16 cellular contexts compared by ENCODE assay signal in genomic region chr3:48215876-48216275, GRCh38. TPM values are rescaled to one million over a fixed set of nuclear protein-coding genes. Genes with fewer than 3 reads are reported as not detected.
DNase-seq lines count a peak whose midpoint lies in the region; ATAC-seq and TF ChIP-seq lines count a peak whose summit lies in the region.
"Had no signal": no experiment of that assay in that cellular context is flagged by ENCODE, and none has a peak within 500 bp of the region (broad histone marks: within the 10 kb centered on the region; RNA-seq: fewer than 3 reads in every experiment).

No MANE protein-coding gene starts in this region.

- no peaks in the 10 kb centered on the region for H3K9me3 ChIP-seq in esophagus squamous epithelium
- no peaks in the 10 kb centered on the region for H3K9me3 ChIP-seq in lower lobe of right lung
- H3K9me3 ChIP-seq in spleen, result no peaks in the 10 kb centered on the region

- 48 to 49% methylated on average over 4 to 5 of the region's 5 CpGs for WGBS in esophagus squamous epithelium, 2 donors
- 59 to 74% (median 66%) methylated on average over 5 of the region's 5 CpGs for WGBS in spleen, 5 donors

- H3K4me3 ChIP-seq in esophagus squamous epithelium (no peak overlapping the region), lower lobe of right lung (peak overlapping the region; percentile 1), spleen (no peak overlapping the region)

- DNase-seq in DMS79 (lab: John Stamatoyannopoulos, UW) (peak; percentile 12), esophagus squamous epithelium (lab: John Stamatoyannopoulos, UW) (no peak), lower lobe of right lung (no peak), spleen (no peak), germinal center (ENCODE audit: low spot score) (no peak), T-helper 9 cell (no peak), NAMALWA (ENCODE audit: low spot score) (no peak)
- DNase-seq: activated naive CD4-positive, alpha-beta T cell treated with Interleukin-2 at 50 U/mL for 16 hours; erythroblast; H9; NCI-H2029; stimulated activated naive CD8-positive, alpha-beta T cell treated with anti-CD3 and anti-CD28 coated beads, Interleukin-15, amount 100 ng/mL, for 72 hours had no signal

- intact Hi-C loops in esophagus squamous epithelium (cut with DNase I), result no loop called here
- intact Hi-C loops in lower lobe of right lung (cut with DNase I), result no loop called here
- intact Hi-C loops in spleen (cut with DNase I; ENCODE audit: low total_unique reads), result no loop called here

- peak; percentile 82 for ATAC-seq in lower lobe of right lung
- ATAC-seq in HG03442 (IDR thresholded peaks at IDR 0.05; ENCODE audit: unreplicated experiment), result no peak
- ATAC-seq: stimulated activated naive CD8-positive, alpha-beta T cell treated with anti-CD3 and anti-CD28 coated beads, Interleukin-15, amount 100 ng/mL, for 72 hours had no signal

- TF ChIP-seq POLR2A in esophagus squamous epithelium (IDR thresholded peaks at IDR 0.05) (no peak), spleen (IDR thresholded peaks at IDR 0.05) (no peak)

- H3K4me1 ChIP-seq in esophagus squamous epithelium, result peaks cover 6 to 32% (median 27%) of the 10 kb centered on the region in 3 donors
- H3K4me1 ChIP-seq in lower lobe of right lung, result peaks cover 34% of the 10 kb centered on the region
- H3K4me1 ChIP-seq in spleen, result peaks cover 0 to 58% (median 20%) of the 10 kb centered on the region in 6 donors

- H3K27me3 ChIP-seq in esophagus squamous epithelium (no peaks in the 10 kb centered on the region), lower lobe of right lung (ENCODE audit: low read depth) (no peaks in the 10 kb centered on the region), spleen (replicated peaks in 1 of 7) (no peaks in the 10 kb centered on the region)

- no peaks in the 10 kb centered on the region for H3K36me3 ChIP-seq in esophagus squamous epithelium
- H3K36me3 ChIP-seq in lower lobe of right lung, result no peaks in the 10 kb centered on the region
- no peaks in the 10 kb centered on the region for H3K36me3 ChIP-seq in spleen

- peak overlapping the region; percentile 13 to 78 (median 76) for H3K27ac ChIP-seq in esophagus squamous epithelium
- H3K27ac ChIP-seq in lower lobe of right lung, result peak overlapping the region; percentile 31
- H3K27ac ChIP-seq in spleen, result peak overlapping the region in 6 of 8 donors; percentile 38 to 67 (median 48)

- TF ChIP-seq CTCF in esophagus squamous epithelium (IDR thresholded peaks at IDR 0.05) (no peak), lower lobe of right lung (IDR thresholded peaks at IDR 0.05) (no peak), spleen (IDR thresholded peaks at IDR 0.05 in 8 of 11, conservative IDR thresholded peaks at IDR 0.05 in 3 of 11) (no peak)

RNA-seq across cellular contexts. Expression of gene CAMP, which starts 7.4 kb away (rescaled TPM):
- under 1 TPM in 1 of 4 donors, not detected in 3; 0.76 TPM for total RNA-seq in esophagus squamous epithelium
- 2.3 TPM for total RNA-seq in lower lobe of right lung
- 10 to 100 TPM in 3 of 7 donors, 1 to 10 TPM in 4; 1.5 to 98.9 (median 7.3) TPM for total RNA-seq in spleen
- polyA plus RNA-seq in spleen, result 10 to 100 TPM; 14.1 to 26.1 (median 25.2) TPM
- total RNA-seq: activated CD8-positive, alpha-beta memory T cell treated with anti-CD3 and anti-CD28 coated beads for 36 hours; cerebellum; H9; SK-MEL-5 had no signal

RNA-seq across cellular contexts. Expression of gene ZNF589, which starts 25.0 kb away (rescaled TPM):
- total RNA-seq in esophagus squamous epithelium (10 to 100 TPM in 2 of 4 donors, 1 to 10 TPM in 2; 6.4 to 15.6 (median 10.8) TPM), lower lobe of right lung (23.8 TPM), spleen (10 to 100 TPM; 20.1 to 56.5 (median 46.0) TPM)
- polyA plus RNA-seq in spleen, result 10 to 100 TPM; 14.4 to 36.8 (median 24.5) TPM

RNA-seq across cellular contexts. Expression of gene CDC25A, which starts 27.7 kb away (rescaled TPM):
- total RNA-seq in esophagus squamous epithelium (10 to 100 TPM in 1 of 4 donors, 1 to 10 TPM in 3; 2.7 to 14.2 (median 7.0) TPM), lower lobe of right lung (0.83 TPM), spleen (1 to 10 TPM; 1.7 to 8.1 (median 3.6) TPM)
- 1 to 10 TPM in 2 of 3 donors, under 1 TPM in 1; 0.65 to 2.3 (median 1.8) TPM for polyA plus RNA-seq in spleen
